ENCODE assay signal across 11 cellular contexts in the genomic region with DNA sequence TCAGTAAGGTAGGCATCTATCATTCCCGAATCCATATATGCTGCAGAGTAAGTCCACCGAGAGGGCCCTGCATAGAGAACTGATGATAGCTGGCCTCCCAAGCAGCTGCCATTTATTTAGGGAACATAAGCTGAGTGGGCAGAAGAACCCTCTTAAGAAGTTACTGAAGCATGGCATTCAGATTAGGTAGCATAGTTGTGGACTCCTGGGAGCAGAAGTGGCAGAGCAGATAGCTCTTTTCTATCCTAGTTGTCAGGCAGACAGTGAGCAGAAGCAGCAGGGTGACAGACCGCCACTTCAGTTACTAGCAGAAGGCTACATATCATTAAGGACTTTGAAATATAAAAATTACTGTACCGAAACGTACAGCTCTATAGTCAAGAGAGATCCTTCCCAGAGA.
"Had no signal": no experiment of that assay in that cellular context is flagged by ENCODE, and none has a peak within 500 bp of the region (broad histone marks: within the 10 kb centered on the region; RNA-seq: fewer than 3 reads in every experiment).

No MANE protein-coding gene starts in this region.

- H3K27me3 ChIP-seq: colonic mucosa, foreskin keratinocyte, heart left ventricle, left lung, right lobe of liver, thyroid gland, uterus had no signal

- H3K27ac ChIP-seq: colonic mucosa, foreskin keratinocyte, heart left ventricle, left lung, prostate gland, right lobe of liver, thyroid gland, uterus had no signal

- H3K4me3 ChIP-seq: colonic mucosa, heart left ventricle, left lung, prostate gland, right lobe of liver, thyroid gland, uterus had no signal

- H3K9me3 ChIP-seq: colonic mucosa, heart left ventricle, left lung, prostate gland, right lobe of liver, thyroid gland, uterus had no signal

- DNase-seq: activated CD4-positive, alpha-beta T cell treated with anti-CD3 and anti-CD28 coated beads for 48 hours; activated naive CD4-positive, alpha-beta T cell treated with anti-CD3 and anti-CD28 coated beads for 36 hours; caudate nucleus; colonic mucosa; foreskin keratinocyte; heart left ventricle; left lung; right lobe of liver; thyroid gland; uterus had no signal

- H3K4me1 ChIP-seq: colonic mucosa, foreskin keratinocyte, heart left ventricle, left lung, prostate gland, right lobe of liver, thyroid gland, uterus had no signal

- H3K36me3 ChIP-seq: colonic mucosa, heart left ventricle, left lung, prostate gland, right lobe of liver, thyroid gland, uterus had no signal
